Comparison of ENCODE assay signal across 19 cellular contexts in genomic region chr3:126346466-126346865, GRCh38. TPM values are rescaled to one million over a fixed set of nuclear protein-coding genes. Genes with fewer than 3 reads are reported as not detected.
DNase-seq lines count a peak whose midpoint lies in the region; ATAC-seq and TF ChIP-seq lines count a peak whose summit lies in the region.
"Had no signal": no experiment of that assay in that cellular context is flagged by ENCODE, and none has a peak within 500 bp of the region (broad histone marks: within the 10 kb centered on the region; RNA-seq: fewer than 3 reads in every experiment).

No MANE protein-coding gene starts in this region.

- no peaks in the 10 kb centered on the region for H3K36me3 Mint-ChIP-seq in activated T-cell treated with anti-CD3 and anti-CD28 coated beads, Interleukin-2, amount 50 U/mL, for 24 hours (ENCODE audit: low read depth)
- H3K36me3 Mint-ChIP-seq: CD4-positive, alpha-beta memory T cell had no signal

- peak overlapping the region; percentile 4 for H3K27ac ChIP-seq in temporal lobe (ENCODE audit: low read depth, low read length)
- H3K27ac ChIP-seq: HL-60 had no signal

- H3K9me3 ChIP-seq in adipocyte (ENCODE audit: control insufficient read depth, low read length): no peaks in the 10 kb centered on the region

- ATAC-seq in HG02759 (IDR thresholded peaks at IDR 0.05; ENCODE audit: unreplicated experiment) (no peak), HG02798 (IDR thresholded peaks at IDR 0.05; ENCODE audit: poor library complexity, unreplicated experiment) (no peak)

- H3K27me3 ChIP-seq in adipocyte (replicated peaks; ENCODE audit: control insufficient read depth, insufficient read depth, low read length): no peaks in the 10 kb centered on the region

- no peak overlapping the region for H3K4me3 Mint-ChIP-seq in activated T-cell treated with anti-CD3 and anti-CD28 coated beads, Interleukin-2, amount 50 U/mL, for 24 hours
- H3K4me3 Mint-ChIP-seq: CD4-positive, alpha-beta memory T cell had no signal

- H3K9me3 Mint-ChIP-seq in activated T-cell treated with anti-CD3 and anti-CD28 coated beads, Interleukin-2, amount 50 U/mL, for 24 hours: no peaks in the 10 kb centered on the region
- H3K9me3 Mint-ChIP-seq: CD4-positive, alpha-beta memory T cell had no signal

- no peak overlapping the region for H3K27ac Mint-ChIP-seq in activated T-cell treated with anti-CD3 and anti-CD28 coated beads, Interleukin-2, amount 50 U/mL, for 24 hours
- H3K27ac Mint-ChIP-seq: CD4-positive, alpha-beta memory T cell had no signal

- H3K36me3 ChIP-seq in adipocyte (ENCODE audit: control insufficient read depth, insufficient read depth, low read length, severe bottlenecking): peaks cover 65% of the 10 kb centered on the region

- peak; percentile 17 for DNase-seq in activated T-cell treated with anti-CD3 and anti-CD28 coated beads, Interleukin-2, amount 50 U/mL, for 24 hours
- no peak for DNase-seq in activated T-cell treated with anti-CD3 and anti-CD28 coated beads, Interleukin-2, amount 50 U/mL, for 1 hour
- DNase-seq in adipocyte (ENCODE audit: low read depth) (no peak), mesenteric fat pad (ENCODE audit: low spot score) (peak; percentile 45), foreskin fibroblast (no peak)
- DNase-seq: CD4-positive, alpha-beta memory T cell; DMS79; HCEC 1CT; NCI-H1105 treated with DMSO at 0.1 percent for 48 hours; NCI-H1694 treated with DMSO at 0.1 percent for 48 hours; NCI-H345; NCI-H69 had no signal

- no peaks in the 10 kb centered on the region for H3K4me1 Mint-ChIP-seq in activated T-cell treated with anti-CD3 and anti-CD28 coated beads, Interleukin-2, amount 50 U/mL, for 24 hours (ENCODE audit: low read depth)
- H3K4me1 Mint-ChIP-seq: CD4-positive, alpha-beta memory T cell had no signal

- H3K4me1 ChIP-seq in adipocyte (ENCODE audit: control insufficient read depth, insufficient read depth, low read length): peaks cover 74% of the 10 kb centered on the region

- no peak for TF ChIP-seq CTCF in foreskin fibroblast (IDR thresholded peaks at IDR 0.05; ENCODE audit: low read depth, low read length)

- no peaks in the 10 kb centered on the region for H3K27me3 Mint-ChIP-seq in activated T-cell treated with anti-CD3 and anti-CD28 coated beads, Interleukin-2, amount 50 U/mL, for 24 hours

- H3K4me3 ChIP-seq in adipocyte (ENCODE audit: low read length) (no peak overlapping the region), foreskin fibroblast (ENCODE audit: low read depth in 1 of 2, low read length in 2 of 2) (no peak overlapping the region)

- peak overlapping the region; percentile 19 for H3K9ac ChIP-seq in adipocyte (ENCODE audit: low read length)

RNA-seq across cellular contexts. Expression of gene KLF15, which starts 10.7 kb away (rescaled TPM):
- total RNA-seq in mesenteric fat pad (53.8 TPM), temporal lobe (1.7 TPM)

RNA-seq across cellular contexts. Expression of gene CFAP100, which starts 48.2 kb away (rescaled TPM):
- total RNA-seq in mesenteric fat pad (not detected), temporal lobe (2.5 TPM)
- total RNA-seq: A172; Calu3; CD4-positive, alpha-beta memory T cell; LHCN-M2 had no signal

Comparison
In these comparisons a context has a peak if more than half of its experiments do, and no peak if none do; other contexts are left out.
1. DNase-seq: peak in activated T-cell treated with anti-CD3 and anti-CD28 coated beads, Interleukin-2, amount 50 U/mL, for 24 hours (single experiment) and mesenteric fat pad (single experiment); none in activated T-cell treated with anti-CD3 and anti-CD28 coated beads, Interleukin-2, amount 50 U/mL, for 1 hour (single experiment), adipocyte (single experiment) and foreskin fibroblast (0 of 2).
2. RNA of gene KLF15, which starts 10.7 kb away (total RNA-seq): 53.8 TPM in mesenteric fat pad (single experiment); 1.7 TPM in temporal lobe (single experiment); every median in the first group is over 10 times any median in the second.